ENCODE assay signal across 8 cellular contexts in genomic region chr3:119677641-119677934, GRCh38. TPM values are rescaled to one million over a fixed set of nuclear protein-coding genes. Genes with fewer than 3 reads are reported as not detected.
A peak's percentile ranks its signal among the peaks of the same experiment; 100 is the strongest.
DNase-seq lines count a peak whose midpoint lies in the region; ATAC-seq and TF ChIP-seq lines count a peak whose summit lies in the region.

No MANE protein-coding gene starts in this region.

- no peak for TF ChIP-seq EP300 in neural cell (conservative IDR thresholded peaks at IDR 0.05; ENCODE audit: poor library complexity, severe bottlenecking)

- H3K4me2 ChIP-seq in Karpas-422 (ENCODE audit: low read depth, low read length, poor library complexity, severe bottlenecking) (peak overlapping the region; percentile 98), neural cell (ENCODE audit: low read length) (peak overlapping the region; percentile 33)

- peak overlapping the region; percentile 96 to 99 (median 98) for H3K27ac Mint-ChIP-seq in CD4-positive, CD25-positive, alpha-beta regulatory T cell

- peaks cover 25% of the 10 kb centered on the region for H3K36me3 ChIP-seq in CD4-positive, CD25-positive, alpha-beta regulatory T cell (ENCODE audit: control insufficient read depth, insufficient read depth, low read length)
- H3K36me3 ChIP-seq in Karpas-422 (ENCODE audit: insufficient read depth, low read length) = peaks cover 24% of the 10 kb centered on the region; the same call in 1 of the 2 replicates
- peaks cover 10 to 21% of the 10 kb centered on the region in 2 donors for H3K36me3 ChIP-seq in duodenal mucosa (ENCODE audit: control insufficient read depth in 1 of 2, insufficient read depth in 2 of 2, low read length in 2 of 2)
- no peaks in the 10 kb centered on the region for H3K36me3 ChIP-seq in neural cell (ENCODE audit: insufficient read depth, low read length)

- H4K20me1 ChIP-seq in Karpas-422 (ENCODE audit: insufficient read depth, low read depth, low read length) = 0 out of 2 replicates have a peak, but pooled peaks cover 4% of the 10 kb centered on the region
- no peaks in the 10 kb centered on the region for H4K20me1 ChIP-seq in neural cell (ENCODE audit: insufficient read depth)

- H3K4me1 Mint-ChIP-seq in CD4-positive, CD25-positive, alpha-beta regulatory T cell = peaks cover 7 to 39% (median 32%) of the 10 kb centered on the region in 4 donors

- H2AFZ ChIP-seq in Karpas-422 (ENCODE audit: low read length) (peak overlapping the region; percentile 98), neural cell (ENCODE audit: low read depth, low read length) (peak overlapping the region; percentile 80)

- H3K9ac ChIP-seq in Karpas-422 (ENCODE audit: low read length) (peak overlapping the region; percentile 82), duodenal mucosa (ENCODE audit: low read depth in 1 of 2, low read length in 2 of 2) (peak overlapping the region; percentile 59 to 69), neural cell (ENCODE audit: low read length) (peak overlapping the region; percentile 67)

- TF ChIP-seq RAD21 in neural cell (conservative IDR thresholded peaks at IDR 0.05) = no peak

- H3K27ac ChIP-seq in CD4-positive, CD25-positive, alpha-beta regulatory T cell (ENCODE audit: insufficient read depth, low read length, poor library complexity, severe bottlenecking) = peak overlapping the region; percentile 91
- H3K27ac ChIP-seq in Karpas-422 (ENCODE audit: low read length) = peak overlapping the region; percentile 72
- H3K27ac ChIP-seq in duodenal mucosa (ENCODE audit: low read depth, low read length) = peak overlapping the region; percentile 77
- peak overlapping the region; percentile 63 for H3K27ac ChIP-seq in neural cell (ENCODE audit: low read length)

- H3K79me2 ChIP-seq in Karpas-422 (ENCODE audit: low read length) (peaks cover 23% of the 10 kb centered on the region), neural cell (replicated peaks; ENCODE audit: insufficient read depth, low read length) (peaks cover 15% of the 10 kb centered on the region)

- H3K27me3 Mint-ChIP-seq in CD4-positive, CD25-positive, alpha-beta regulatory T cell = peaks cover 5% of the 10 kb centered on the region

- H3K9me3 Mint-ChIP-seq in CD4-positive, CD25-positive, alpha-beta regulatory T cell = no peaks in the 10 kb centered on the region

- no peaks in the 10 kb centered on the region for H3F3A ChIP-seq in neural cell (ENCODE audit: insufficient read depth, low read length, poor library complexity, severe bottlenecking)

- ATAC-seq in CD4-positive, CD25-positive, alpha-beta regulatory T cell (ENCODE audit: low read depth in 2 of 2) = no peak
- ATAC-seq in HG02884 (IDR thresholded peaks at IDR 0.05; ENCODE audit: unreplicated experiment) = no peak

- no peak for DNase-seq in CD4-positive, CD25-positive, alpha-beta regulatory T cell
- no peak for DNase-seq in Karpas-422
- DNase-seq in GM20000 (ENCODE audit: low spot score) = no peak
- DNase-seq in NCI-H2196 treated with DMSO at 0.1 percent for 48 hours (lab: John Stamatoyannopoulos, UW; ENCODE audit: unreplicated experiment) = no peak
- no peak for DNase-seq in AG08396 (ENCODE audit: low spot score)

- H3K4me1 ChIP-seq in CD4-positive, CD25-positive, alpha-beta regulatory T cell (ENCODE audit: control insufficient read depth, insufficient read depth, low read length, poor library complexity, severe bottlenecking) = peaks cover 21% of the 10 kb centered on the region
- peaks cover 20% of the 10 kb centered on the region for H3K4me1 ChIP-seq in Karpas-422 (ENCODE audit: low read length)
- peaks cover 13 to 15% of the 10 kb centered on the region in 2 donors for H3K4me1 ChIP-seq in duodenal mucosa (ENCODE audit: control insufficient read depth in 1 of 2, insufficient read depth in 2 of 2, low read length in 2 of 2)

- peak overlapping the region; percentile 87 for H3K4me3 ChIP-seq in CD4-positive, CD25-positive, alpha-beta regulatory T cell (ENCODE audit: low read depth, low read length)
- H3K4me3 ChIP-seq in Karpas-422 (ENCODE audit: low read length) = peak overlapping the region; percentile 95
- peak overlapping the region; percentile 72 to 90 for H3K4me3 ChIP-seq in duodenal mucosa (ENCODE audit: low read depth in 1 of 2, low read length in 2 of 2)
- H3K4me3 ChIP-seq in neural cell (ENCODE audit: low read length) = peak overlapping the region; percentile 79

- no peaks in the 10 kb centered on the region for H3K27me3 ChIP-seq in CD4-positive, CD25-positive, alpha-beta regulatory T cell (ENCODE audit: control insufficient read depth, insufficient read depth, low read length)
- H3K27me3 ChIP-seq in Karpas-422 (ENCODE audit: low read length) = no peaks in the 10 kb centered on the region
- H3K27me3 ChIP-seq in duodenal mucosa (ENCODE audit: control insufficient read depth in 1 of 2, insufficient read depth in 2 of 2, low read length in 2 of 2) = no peaks in the 10 kb centered on the region
- H3K27me3 ChIP-seq in neural cell (ENCODE audit: insufficient read depth, low read depth, low read length) = no peaks in the 10 kb centered on the region

- H3K9me2 ChIP-seq in Karpas-422 (replicated peaks; ENCODE audit: insufficient read depth, low read length) (no peaks in the 10 kb centered on the region), neural cell (ENCODE audit: insufficient read depth, low read length) (no peaks in the 10 kb centered on the region)

- H3K36me3 Mint-ChIP-seq in CD4-positive, CD25-positive, alpha-beta regulatory T cell = peaks cover 8% of the 10 kb centered on the region

- peak overlapping the region; percentile 85 to 95 (median 88) for H3K4me3 Mint-ChIP-seq in CD4-positive, CD25-positive, alpha-beta regulatory T cell

- no peaks in the 10 kb centered on the region for H3K9me3 ChIP-seq in CD4-positive, CD25-positive, alpha-beta regulatory T cell (ENCODE audit: control insufficient read depth in 2 of 2, low read length in 2 of 2)
- H3K9me3 ChIP-seq in Karpas-422 (ENCODE audit: low read length) (no peaks in the 10 kb centered on the region), duodenal mucosa (ENCODE audit: control insufficient read depth in 1 of 2, low read length in 2 of 2) (no peaks in the 10 kb centered on the region), neural cell (ENCODE audit: low read length) (no peaks in the 10 kb centered on the region)

- TF ChIP-seq CTCF in neural cell (IDR thresholded peaks at IDR 0.05; ENCODE audit: poor library complexity, severe bottlenecking) = no peak
- no peak for TF ChIP-seq CTCF in GM20000 (IDR thresholded peaks at IDR 0.05; ENCODE audit: extremely low read depth, missing control alignments)

TF ChIP-seq in neural cell, 6 proteins besides CTCF, POLR2A, EP300 and RAD21:
- no peak for TF ChIP-seq TAF1 (IDR thresholded peaks at IDR 0.05; ENCODE audit: low read depth)
- no peak for TF ChIP-seq EZH2 (IDR thresholded peaks at IDR 0.05; ENCODE audit: borderline replicate concordance, insufficient read depth, low read length, poor library complexity, severe bottlenecking)
- no peak for TF ChIP-seq REST (IDR thresholded peaks at IDR 0.05; ENCODE audit: borderline replicate concordance)
- no peak for TF ChIP-seq MXI1 (conservative IDR thresholded peaks at IDR 0.05; ENCODE audit: poor library complexity, severe bottlenecking)
- TF ChIP-seq SMC3 (conservative IDR thresholded peaks at IDR 0.05; ENCODE audit: poor library complexity) = no peak
- no peak for TF ChIP-seq POLR2AphosphoS5 (IDR thresholded peaks at IDR 0.05)

RNA-seq across cellular contexts. Expression of gene COX17, which starts 0.4 kb away (rescaled TPM):
- 34.1 TPM for total RNA-seq in CD4-positive, CD25-positive, alpha-beta regulatory T cell
- 100 to 1,000 TPM in 2 of 4 donors, 10 to 100 TPM in 2; 82.1 to 124 (median 97.2) TPM for polyA plus RNA-seq in CD4-positive, CD25-positive, alpha-beta regulatory T cell
- 54.3 and 108 TPM in 2 replicates for total RNA-seq in Karpas-422 (2014; rRNA removed; shearing (Covaris generic); ENCODE audit: low replicate concordance)
- polyA plus RNA-seq in neural cell = 49.4 and 74.7 TPM in 2 replicates
- polyA minus RNA-seq in neural cell = 16.3 and 22.8 TPM in 2 replicates

RNA-seq across cellular contexts. Expression of gene POPDC2, which starts 17.2 kb away (rescaled TPM):
- 5.5 TPM for total RNA-seq in CD4-positive, CD25-positive, alpha-beta regulatory T cell
- polyA plus RNA-seq in CD4-positive, CD25-positive, alpha-beta regulatory T cell = 1 to 10 TPM; 1.9 to 3.2 (median 2.4) TPM
- 0.32 and 1.0 TPM in 2 replicates for total RNA-seq in Karpas-422 (2014; rRNA removed; shearing (Covaris generic); ENCODE audit: low replicate concordance)
- 3.4 and 10.3 TPM in 2 replicates for polyA plus RNA-seq in neural cell
- polyA minus RNA-seq in neural cell = 5.0 and 5.6 TPM in 2 replicates

RNA-seq across cellular contexts. Expression of gene CFAP91, which starts 25.2 kb away (rescaled TPM):
- total RNA-seq in CD4-positive, CD25-positive, alpha-beta regulatory T cell = 0.44 TPM
- polyA plus RNA-seq in CD4-positive, CD25-positive, alpha-beta regulatory T cell = under 1 TPM in 1 of 4 donors, not detected in 3; 0.59 TPM
- not detected in 2 replicates for total RNA-seq in Karpas-422 (2014; rRNA removed; shearing (Covaris generic); ENCODE audit: low replicate concordance)
- polyA plus RNA-seq in neural cell = 12.5 and 14.2 TPM in 2 replicates
- polyA minus RNA-seq in neural cell = 10.7 and 14.5 TPM in 2 replicates
